In the genomic region with DNA sequence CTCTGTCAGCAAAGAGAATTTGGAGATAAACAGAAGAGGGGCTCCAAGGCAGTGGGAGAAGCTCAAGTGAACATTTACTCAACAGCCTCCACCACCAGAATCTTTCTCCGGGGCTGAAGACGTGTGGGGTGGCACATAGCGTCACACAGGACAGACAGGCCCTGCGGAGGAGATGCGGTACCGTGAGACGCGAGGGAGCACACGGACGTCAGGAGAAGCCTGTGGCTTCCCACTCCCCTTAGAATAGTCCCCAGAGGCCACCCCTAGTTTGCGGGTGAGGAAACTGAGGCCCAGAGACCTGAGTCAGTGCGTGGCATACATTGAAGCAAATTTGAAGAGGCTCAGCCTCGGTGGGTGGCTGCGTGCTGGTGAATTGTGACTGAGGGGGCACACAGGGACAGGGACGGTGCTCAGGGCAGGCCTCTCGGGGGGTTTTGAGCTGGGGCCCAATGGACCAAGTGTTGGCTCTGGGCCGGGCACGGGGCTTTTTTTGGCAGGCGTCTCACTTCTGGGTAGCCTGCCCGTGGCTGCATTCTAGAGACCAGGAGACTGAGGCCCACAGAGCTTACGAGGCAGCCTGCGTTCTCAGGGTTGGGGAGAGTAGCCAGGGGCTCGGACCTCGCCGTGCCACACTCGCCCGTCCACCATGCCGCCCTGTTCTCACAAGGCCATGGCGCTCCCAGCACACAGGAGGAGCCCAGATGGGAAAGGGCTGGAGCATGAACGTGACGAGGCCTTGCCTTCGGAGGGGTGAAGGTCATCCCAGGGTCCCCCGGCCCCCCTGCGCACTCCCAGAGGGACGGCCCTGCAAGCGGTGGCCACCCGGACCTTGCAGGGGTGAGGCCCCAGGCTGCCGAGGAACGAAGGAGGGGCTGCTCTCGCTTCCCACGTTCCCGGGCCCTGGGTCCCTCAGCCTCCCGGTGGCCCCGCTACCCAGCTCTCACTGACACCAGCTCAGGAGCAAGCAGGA, we compare ENCODE assay signal across 1 cellular context.
TF ChIP-seq lines count a peak whose summit lies in the region.

No MANE protein-coding gene starts in this region.

TF ChIP-seq in SK-N-SH, 30 proteins besides CTCF, POLR2A, EP300 and RAD21 (continued from another document):
- TF ChIP-seq, protein P1, sequence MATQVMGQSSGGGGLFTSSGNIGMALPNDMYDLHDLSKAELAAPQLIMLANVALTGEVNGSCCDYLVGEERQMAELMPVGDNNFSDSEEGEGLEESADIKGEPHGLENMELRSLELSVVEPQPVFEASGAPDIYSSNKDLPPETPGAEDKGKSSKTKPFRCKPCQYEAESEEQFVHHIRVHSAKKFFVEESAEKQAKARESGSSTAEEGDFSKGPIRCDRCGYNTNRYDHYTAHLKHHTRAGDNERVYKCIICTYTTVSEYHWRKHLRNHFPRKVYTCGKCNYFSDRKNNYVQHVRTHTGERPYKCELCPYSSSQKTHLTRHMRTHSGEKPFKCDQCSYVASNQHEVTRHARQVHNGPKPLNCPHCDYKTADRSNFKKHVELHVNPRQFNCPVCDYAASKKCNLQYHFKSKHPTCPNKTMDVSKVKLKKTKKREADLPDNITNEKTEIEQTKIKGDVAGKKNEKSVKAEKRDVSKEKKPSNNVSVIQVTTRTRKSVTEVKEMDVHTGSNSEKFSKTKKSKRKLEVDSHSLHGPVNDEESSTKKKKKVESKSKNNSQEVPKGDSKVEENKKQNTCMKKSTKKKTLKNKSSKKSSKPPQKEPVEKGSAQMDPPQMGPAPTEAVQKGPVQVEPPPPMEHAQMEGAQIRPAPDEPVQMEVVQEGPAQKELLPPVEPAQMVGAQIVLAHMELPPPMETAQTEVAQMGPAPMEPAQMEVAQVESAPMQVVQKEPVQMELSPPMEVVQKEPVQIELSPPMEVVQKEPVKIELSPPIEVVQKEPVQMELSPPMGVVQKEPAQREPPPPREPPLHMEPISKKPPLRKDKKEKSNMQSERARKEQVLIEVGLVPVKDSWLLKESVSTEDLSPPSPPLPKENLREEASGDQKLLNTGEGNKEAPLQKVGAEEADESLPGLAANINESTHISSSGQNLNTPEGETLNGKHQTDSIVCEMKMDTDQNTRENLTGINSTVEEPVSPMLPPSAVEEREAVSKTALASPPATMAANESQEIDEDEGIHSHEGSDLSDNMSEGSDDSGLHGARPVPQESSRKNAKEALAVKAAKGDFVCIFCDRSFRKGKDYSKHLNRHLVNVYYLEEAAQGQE (IDR thresholded peaks at IDR 0.05; ENCODE audit: low read depth, low read length): no peak
- TF ChIP-seq YY1 (IDR thresholded peaks at IDR 0.05; ENCODE audit: low read depth) (no peak), FOXJ3 (CRISPR knock-in tag; IDR thresholded peaks at IDR 0.05) (no peak), SMC3 (IDR thresholded peaks at IDR 0.05; ENCODE audit: low read depth, low read length) (no peak), MXI1 (IDR thresholded peaks at IDR 0.05; ENCODE audit: low read depth, low read length) (no peak)
- TF ChIP-seq, protein P2, sequence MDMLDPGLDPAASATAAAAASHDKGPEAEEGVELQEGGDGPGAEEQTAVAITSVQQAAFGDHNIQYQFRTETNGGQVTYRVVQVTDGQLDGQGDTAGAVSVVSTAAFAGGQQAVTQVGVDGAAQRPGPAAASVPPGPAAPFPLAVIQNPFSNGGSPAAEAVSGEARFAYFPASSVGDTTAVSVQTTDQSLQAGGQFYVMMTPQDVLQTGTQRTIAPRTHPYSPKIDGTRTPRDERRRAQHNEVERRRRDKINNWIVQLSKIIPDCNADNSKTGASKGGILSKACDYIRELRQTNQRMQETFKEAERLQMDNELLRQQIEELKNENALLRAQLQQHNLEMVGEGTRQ (IDR thresholded peaks at IDR 0.05; ENCODE audit: borderline replicate concordance, low read depth, low read length): no peak
